16 cellular contexts compared by ENCODE assay signal in genomic region chr1:1927751-1928150, GRCh38. TPM values are rescaled to one million over a fixed set of nuclear protein-coding genes. Genes with fewer than 3 reads are reported as not detected.
"Had no signal": no experiment of that assay in that cellular context is flagged by ENCODE, and none has a peak within 500 bp of the region (broad histone marks: within the 10 kb centered on the region; RNA-seq: fewer than 3 reads in every experiment).

No MANE protein-coding gene starts in this region.

- H3K27ac ChIP-seq: adrenal gland, tibial nerve, vagina, WERI-Rb-1 had no signal

- H3K9me3 ChIP-seq: adrenal gland, tibial nerve, vagina had no signal

- H3K9me3 Mint-ChIP-seq: activated naive CD4-positive, alpha-beta T cell treated with anti-CD3 and anti-CD28 coated beads, Interleukin-2, amount 50 U/mL, for 72 hours; activated T-helper 1 cell treated with anti-CD3 and anti-CD28 coated beads, Interleukin-12 subunit alpha, Interleukin-12 subunit beta, Interleukin-2, Interleukin-4 antibody, amounts not matched to agents 30 ng/mL and 10 ng/mL and 1 ng/mL, durations not matched to agents 14 hours and 24 hours and 36 hours; natural killer cell treated with Interleukin-12 subunit alpha and Interleukin-12 subunit beta and Interleukin-15 and Interleukin-18, amount 100 ng/mL, for 72 hours; stimulated activated naive CD8-positive, alpha-beta T cell treated with anti-CD3 and anti-CD28 coated beads, Interleukin-15, Interleukin-2, amounts not matched to agents 100 ng/mL and 50 ng/mL, for 24 hours had no signal

- H3K27ac Mint-ChIP-seq: activated naive CD4-positive, alpha-beta T cell treated with anti-CD3 and anti-CD28 coated beads, Interleukin-2, amount 50 U/mL, for 72 hours; activated T-helper 1 cell treated with anti-CD3 and anti-CD28 coated beads, Interleukin-12 subunit alpha, Interleukin-12 subunit beta, Interleukin-2, Interleukin-4 antibody, amounts not matched to agents 30 ng/mL and 10 ng/mL and 1 ng/mL, durations not matched to agents 14 hours and 24 hours and 36 hours; natural killer cell treated with Interleukin-12 subunit alpha and Interleukin-12 subunit beta and Interleukin-15 and Interleukin-18, amount 100 ng/mL, for 72 hours; stimulated activated naive CD8-positive, alpha-beta T cell treated with anti-CD3 and anti-CD28 coated beads, Interleukin-15, Interleukin-2, amounts not matched to agents 100 ng/mL and 50 ng/mL, for 24 hours had no signal

- FAIRE-seq: keratinocyte had no signal

- H3K36me3 Mint-ChIP-seq: activated naive CD4-positive, alpha-beta T cell treated with anti-CD3 and anti-CD28 coated beads, Interleukin-2, amount 50 U/mL, for 72 hours; natural killer cell treated with Interleukin-12 subunit alpha and Interleukin-12 subunit beta and Interleukin-15 and Interleukin-18, amount 100 ng/mL, for 72 hours had no signal

- ATAC-seq: activated naive CD4-positive, alpha-beta T cell treated with anti-CD3 and anti-CD28 coated beads, Interleukin-2, amount 50 U/mL, for 72 hours; natural killer cell treated with Interleukin-12 subunit alpha and Interleukin-12 subunit beta and Interleukin-15 and Interleukin-18, amount 100 ng/mL, for 72 hours had no signal

- H3K4me3 ChIP-seq: adrenal gland, tibial nerve, vagina had no signal

- H3K4me3 Mint-ChIP-seq: activated T-helper 1 cell treated with anti-CD3 and anti-CD28 coated beads, Interleukin-12 subunit alpha, Interleukin-12 subunit beta, Interleukin-2, Interleukin-4 antibody, amounts not matched to agents 30 ng/mL and 10 ng/mL and 1 ng/mL, durations not matched to agents 14 hours and 24 hours and 36 hours; natural killer cell treated with Interleukin-12 subunit alpha and Interleukin-12 subunit beta and Interleukin-15 and Interleukin-18, amount 100 ng/mL, for 72 hours; stimulated activated naive CD8-positive, alpha-beta T cell treated with anti-CD3 and anti-CD28 coated beads, Interleukin-15, Interleukin-2, amounts not matched to agents 100 ng/mL and 50 ng/mL, for 24 hours had no signal

- H3K36me3 ChIP-seq: adrenal gland, tibial nerve, vagina, WERI-Rb-1 had no signal

- H3K4me1 ChIP-seq: adrenal gland, vagina had no signal

- H3K27me3 Mint-ChIP-seq: natural killer cell treated with Interleukin-12 subunit alpha and Interleukin-12 subunit beta and Interleukin-15 and Interleukin-18, amount 100 ng/mL, for 72 hours; stimulated activated naive CD8-positive, alpha-beta T cell treated with anti-CD3 and anti-CD28 coated beads, Interleukin-15, Interleukin-2, amounts not matched to agents 100 ng/mL and 50 ng/mL, for 24 hours had no signal

- H3K27me3 ChIP-seq: adrenal gland, vagina had no signal

- DNase-seq: activated CD4-positive, alpha-beta T cell treated with anti-CD3 and anti-CD28 coated beads, Interleukin-2, amount 50 U/mL, for 4 hours; activated gamma-delta T cell treated with Interleukin-2 at 50 U/mL for 16 hours; activated T-cell treated with anti-CD3 and anti-CD28 coated beads for 4 hours; dermis blood vessel endothelial cell; mesendoderm; stimulated activated CD4-positive, alpha-beta T cell treated with anti-CD3 and anti-CD28 coated beads, Interleukin-2, amount 100 ng/mL, for 24 hours; T-helper 2 cell; WERI-Rb-1 had no signal

RNA-seq across cellular contexts. Expression of gene TMEM52, which starts 8.7 kb away (rescaled TPM):
- total RNA-seq: dermis blood vessel endothelial cell had no signal
